In the genomic region with DNA sequence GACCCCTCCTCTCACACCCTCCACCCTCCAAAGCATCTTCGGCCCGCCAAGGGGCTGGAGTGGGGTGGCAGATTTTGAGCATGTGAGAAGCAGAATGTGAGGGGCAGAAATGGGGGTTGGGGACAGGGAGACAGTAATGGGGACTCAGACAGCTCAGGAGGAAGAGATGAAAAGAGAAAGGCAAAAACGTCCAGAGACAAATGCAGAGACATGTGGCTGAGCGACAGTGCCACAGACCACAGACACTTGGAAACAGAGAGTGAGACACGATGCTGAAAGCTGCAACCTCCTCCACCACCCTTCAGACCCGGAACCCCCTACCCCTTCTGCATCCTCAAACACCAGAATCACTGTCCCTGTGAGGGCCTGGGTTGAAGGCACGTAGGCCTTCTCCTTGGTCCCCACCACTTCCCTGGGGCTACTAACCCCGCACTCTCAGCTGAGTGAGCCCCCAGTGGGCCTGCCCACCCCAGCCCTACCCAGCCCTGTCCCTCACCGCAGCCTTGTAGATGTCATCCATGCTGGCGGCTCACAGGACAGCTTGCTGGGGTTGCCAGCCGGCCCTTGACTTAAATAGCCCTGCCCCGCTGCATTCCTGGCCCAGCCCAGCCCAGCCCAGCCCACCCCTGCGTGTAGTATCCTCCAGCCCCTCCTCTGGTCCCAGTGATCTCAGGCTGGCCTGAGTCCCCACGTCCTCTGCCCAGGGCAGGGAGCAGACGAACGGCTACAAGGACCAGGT, we compare ENCODE assay signal across 8 cellular contexts. TPM values are rescaled to one million over a fixed set of nuclear protein-coding genes. Genes with fewer than 3 reads are reported as not detected.
DNase-seq lines count a peak whose midpoint lies in the region; ATAC-seq and TF ChIP-seq lines count a peak whose summit lies in the region.

A gene (minus strand): TSS at position 546 of the 739 bp plus-strand sequence. CDS start 26 bp downstream, at position 520.

- peak within 1 kb of the TSS; percentile 56; the same call in 1 of the 2 replicates for H3K27ac ChIP-seq in SU-DHL-6 (ENCODE audit: low read depth, low read length)
- peak within 1 kb of the TSS; percentile 67 to 97 (median 96) for H3K27ac ChIP-seq in gastroesophageal sphincter

- H3K4me3 ChIP-seq in SU-DHL-6 (ENCODE audit: insufficient read depth, low read length, poor library complexity, severe bottlenecking) (peak within 1 kb of the TSS; percentile 69), gastroesophageal sphincter (peak within 1 kb of the TSS; percentile 65 to 95)

- peak within 1 kb of the TSS; percentile 99 for H3K4me2 ChIP-seq in SU-DHL-6 (ENCODE audit: low read depth, low read length, poor library complexity, severe bottlenecking)

- in situ Hi-C loops in G401 (cut with HindIII; ENCODE audit: low sequenced_read_pairs): no loop called here

- TF ChIP-seq CTCF in SU-DHL-6 (IDR thresholded peaks at IDR 0.05; ENCODE audit: insufficient read depth, low read length, poor library complexity, severe bottlenecking): no peak
- no peak for TF ChIP-seq CTCF in gastroesophageal sphincter (IDR thresholded peaks at IDR 0.05)
- no peak for TF ChIP-seq CTCF in progenitor cell of endocrine pancreas (IDR thresholded peaks at IDR 0.05; ENCODE audit: unreplicated experiment)

- H3K9me3 ChIP-seq in SU-DHL-6 (ENCODE audit: insufficient read depth, low read length) (no peaks in the 10 kb centered on the region), gastroesophageal sphincter (no peaks in the 10 kb centered on the region)

- no peaks in the 10 kb centered on the region for H3K9me3 Mint-ChIP-seq in progenitor cell of endocrine pancreas (ENCODE audit: low read depth)

- peaks cover 10% of the 10 kb centered on the region; the same call in 1 of the 2 replicates for H3K79me2 ChIP-seq in SU-DHL-6 (ENCODE audit: insufficient read depth, low read length)

- no peak for ATAC-seq in gastroesophageal sphincter
- ATAC-seq in GM18868 (IDR thresholded peaks at IDR 0.05; ENCODE audit: unreplicated experiment): no peak

- peaks cover 10% of the 10 kb centered on the region; the same call in 1 of the 2 replicates for H3F3A ChIP-seq in SU-DHL-6 (ENCODE audit: insufficient read depth)

- H3K27ac Mint-ChIP-seq in progenitor cell of endocrine pancreas: peak within 1 kb of the TSS; percentile 86

- H3K4me1 ChIP-seq in gastroesophageal sphincter: peaks cover 0 to 50% (median 12%) of the 10 kb centered on the region in 3 donors

- no peaks in the 10 kb centered on the region for H4K20me1 ChIP-seq in SU-DHL-6 (ENCODE audit: low read depth, low read length)

- H3K27me3 Mint-ChIP-seq in progenitor cell of endocrine pancreas: peaks cover 3% of the 10 kb centered on the region

- peaks cover 9% of the 10 kb centered on the region for H3K36me3 Mint-ChIP-seq in progenitor cell of endocrine pancreas (ENCODE audit: insufficient read depth)

- peak within 1 kb of the TSS; percentile 94 for H3K9ac ChIP-seq in SU-DHL-6 (ENCODE audit: low read length)

- TF ChIP-seq EP300 in gastroesophageal sphincter (IDR thresholded peaks at IDR 0.05): no peak

- H3K36me3 ChIP-seq in SU-DHL-6 (ENCODE audit: low read length): no peaks in the 10 kb centered on the region
- H3K36me3 ChIP-seq in gastroesophageal sphincter: peaks cover 0 to 13% of the 10 kb centered on the region in 2 donors

- peak within 1 kb of the TSS; percentile 96 for H3K4me3 Mint-ChIP-seq in progenitor cell of endocrine pancreas (ENCODE audit: low read depth)

- WGBS in gastroesophageal sphincter (ENCODE audit: low coverage in 1 of 2), 2 donors: 76 to 83% methylated on average over 6 of the region's 16 CpGs

- no peak for DNase-seq in G401 (ENCODE audit: low spot score)
- DNase-seq in progenitor cell of endocrine pancreas (ENCODE audit: low spot score, unreplicated experiment): no peak
- no peak for DNase-seq in GM19238 (ENCODE audit: insufficient read length, low spot score)
- DNase-seq in GM19240 (ENCODE audit: insufficient read length, low spot score): no peak
- no peak for DNase-seq in NCI-H2107 (lab: John Stamatoyannopoulos, UW)

- H2AFZ ChIP-seq in SU-DHL-6 (ENCODE audit: low read depth, low read length, severe bottlenecking): peak within 1 kb of the TSS; percentile 93

- no peak for TF ChIP-seq POLR2A in gastroesophageal sphincter (IDR thresholded peaks at IDR 0.05)

- H3K9me2 ChIP-seq in SU-DHL-6 (replicated peaks; ENCODE audit: insufficient read depth, low read length): no peaks in the 10 kb centered on the region

- H3K4me1 Mint-ChIP-seq in progenitor cell of endocrine pancreas (ENCODE audit: low read depth): peaks cover 29% of the 10 kb centered on the region

- H3K27me3 ChIP-seq in SU-DHL-6 (ENCODE audit: low read length) (no peaks in the 10 kb centered on the region), gastroesophageal sphincter (no peaks in the 10 kb centered on the region)

RNA-seq across cellular contexts. Expression of the gene that starts here (rescaled TPM):
- total RNA-seq in G401 (2014; rRNA removed; shearing (Covaris generic)): 86.7 and 117 TPM in 2 replicates
- total RNA-seq in gastroesophageal sphincter: 1 to 10 TPM in 3 of 4 donors, not detected in 1; 1.9 to 4.6 (median 2.4) TPM
- 3.3 and 3.6 TPM in 2 replicates for total RNA-seq in progenitor cell of endocrine pancreas

Comparison
In these comparisons a context has a peak if more than half of its experiments do, and no peak if none do; other contexts are left out.
1. RNA of the gene that starts here (total RNA-seq): 86.7 to 117 TPM in G401; 3.3 to 3.6 TPM in progenitor cell of endocrine pancreas and 1.9 to 4.6 TPM in gastroesophageal sphincter; every median in the first group is over 10 times any median in the second.